Comparison of ENCODE assay signal across 8 cellular contexts in the genomic region with DNA sequence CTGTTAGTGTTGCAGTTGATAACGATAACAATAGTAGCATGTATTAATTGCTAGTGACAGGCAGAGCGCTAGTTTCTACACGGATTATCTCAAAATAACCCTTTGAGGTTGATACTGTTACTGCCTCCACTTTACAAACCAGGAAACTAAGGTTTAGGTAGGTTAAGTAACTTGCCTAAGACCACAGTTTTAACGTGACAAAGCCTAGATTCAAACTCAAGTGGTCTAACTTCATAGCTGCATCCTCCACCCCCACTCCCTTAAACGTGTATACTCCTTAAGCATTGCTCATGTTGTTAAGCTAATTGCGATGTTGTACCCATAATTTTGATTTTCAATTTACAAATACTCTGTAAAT. TPM values are rescaled to one million over a fixed set of nuclear protein-coding genes. Genes with fewer than 3 reads are reported as not detected.
A peak's percentile ranks its signal among the peaks of the same experiment; 100 is the strongest.
DNase-seq lines count a peak whose midpoint lies in the region; ATAC-seq and TF ChIP-seq lines count a peak whose summit lies in the region.

No MANE protein-coding gene starts in this region.

- peak overlapping the region; percentile 99 for H3K4me3 Mint-ChIP-seq in activated T-helper 1 cell treated with anti-CD3 and anti-CD28 coated beads, Interleukin-12 subunit alpha, Interleukin-12 subunit beta, Interleukin-2, Interleukin-4 antibody, amounts not matched to agents 30 ng/mL and 10 ng/mL and 1 ng/mL, durations not matched to agents 14 hours and 24 hours and 36 hours

- H3K9me3 Mint-ChIP-seq in activated T-helper 1 cell treated with anti-CD3 and anti-CD28 coated beads, Interleukin-12 subunit alpha, Interleukin-12 subunit beta, Interleukin-2, Interleukin-4 antibody, amounts not matched to agents 30 ng/mL and 10 ng/mL and 1 ng/mL, durations not matched to agents 14 hours and 24 hours and 36 hours = no peaks in the 10 kb centered on the region

- peaks cover 0 to 30% (median 19%) of the 10 kb centered on the region in 11 experiments; a peak in 14 of 22 replicates for H3K36me3 ChIP-seq in BLaER1 treated with 17β-estradiol and CSF1 and Interleukin-3, amounts not matched to agents 10 nM and 100 nM
- H3K36me3 ChIP-seq in GM23248 (ENCODE audit: low read depth) (no peaks in the 10 kb centered on the region), vagina (no peaks in the 10 kb centered on the region)

- H3F3A ChIP-seq in GM23248 (ENCODE audit: insufficient read depth) = peaks cover 9% of the 10 kb centered on the region; the same call in 1 of the 2 replicates

- H2AFZ ChIP-seq in GM23248 = peak overlapping the region; percentile 97

- H3K9ac ChIP-seq in BLaER1 treated with 17β-estradiol and CSF1 and Interleukin-3, amounts not matched to agents 10 nM and 100 nM = peak overlapping the region; percentile 93 to 99 (median 96)
- peak overlapping the region; percentile 83 for H3K9ac ChIP-seq in GM23248

- no peaks in the 10 kb centered on the region for H3K27me3 ChIP-seq in BLaER1 treated with 17β-estradiol and CSF1 and Interleukin-3, amounts not matched to agents 10 nM and 100 nM
- H3K27me3 ChIP-seq in GM23248 (replicated peaks; ENCODE audit: insufficient read depth) (no peaks in the 10 kb centered on the region), layer of hippocampus (ENCODE audit: control insufficient read depth, insufficient read depth, low read length) (no peaks in the 10 kb centered on the region), vagina (no peaks in the 10 kb centered on the region)

- no peak for DNase-seq in GM23248
- no peak for DNase-seq in activated T-helper 1 cell treated with anti-CD3 and anti-CD28 coated beads, Interleukin-12 subunit alpha, Interleukin-12 subunit beta, Interleukin-2, Interleukin-4 antibody, amounts not matched to agents 30 ng/mL and 10 ng/mL and 1 ng/mL, durations not matched to agents 14 hours and 24 hours and 36 hours (ENCODE audit: low spot score)
- no peak for DNase-seq in vagina (ENCODE audit: extremely low spot score in 2 of 2)
- no peak for DNase-seq in middle frontal gyrus (ENCODE audit: extremely low spot score, low spot score)
- no peak for DNase-seq in stimulated activated CD4-positive, alpha-beta T cell treated with anti-CD3 and anti-CD28 coated beads, Interleukin-1b, Interleukin-23, amount 100 ng/mL, for 48 hours

- in situ Hi-C loops in GM23248 (cut with MboI) = no loop called here

- TF ChIP-seq CTCF in vagina (IDR thresholded peaks at IDR 0.05) = no peak

- peak overlapping the region; percentile 80 to 95 (median 86) for H3K4me2 ChIP-seq in BLaER1 treated with 17β-estradiol and CSF1 and Interleukin-3, amounts not matched to agents 10 nM and 100 nM
- peak overlapping the region; percentile 97 for H3K4me2 ChIP-seq in GM23248 (ENCODE audit: unreplicated experiment)

- peak overlapping the region; percentile 89 to 100 (median 98); a peak in 21 of 22 replicates for H3K27ac ChIP-seq in BLaER1 treated with 17β-estradiol and CSF1 and Interleukin-3, amounts not matched to agents 10 nM and 100 nM
- H3K27ac ChIP-seq in GM23248 (peak overlapping the region; percentile 64; the same call in 1 of the 2 replicates), layer of hippocampus (ENCODE audit: low read depth, low read length) (peak overlapping the region; percentile 80), vagina (peak overlapping the region; percentile 98)

- H4K20me1 ChIP-seq in BLaER1 treated with 17β-estradiol and CSF1 and Interleukin-3, amounts not matched to agents 10 nM and 100 nM = peaks cover 15 to 59% (median 51%) of the 10 kb centered on the region in 11 experiments; a peak in 20 of 22 replicates
- no peaks in the 10 kb centered on the region for H4K20me1 ChIP-seq in GM23248 (ENCODE audit: insufficient read depth)

- no peak for TF ChIP-seq POLR2A in vagina (IDR thresholded peaks at IDR 0.05)

- H3K4me3 ChIP-seq in BLaER1 treated with 17β-estradiol and CSF1 and Interleukin-3, amounts not matched to agents 10 nM and 100 nM = peak overlapping the region; percentile 82 to 98 (median 90)
- H3K4me3 ChIP-seq in GM23248 (peak overlapping the region; percentile 97), vagina (peak overlapping the region; percentile 83 to 86)

- H3K27me3 Mint-ChIP-seq in activated T-helper 1 cell treated with anti-CD3 and anti-CD28 coated beads, Interleukin-12 subunit alpha, Interleukin-12 subunit beta, Interleukin-2, Interleukin-4 antibody, amounts not matched to agents 30 ng/mL and 10 ng/mL and 1 ng/mL, durations not matched to agents 14 hours and 24 hours and 36 hours (ENCODE audit: insufficient read depth) = no peaks in the 10 kb centered on the region

- peaks cover 21% of the 10 kb centered on the region for H3K4me1 Mint-ChIP-seq in activated T-helper 1 cell treated with anti-CD3 and anti-CD28 coated beads, Interleukin-12 subunit alpha, Interleukin-12 subunit beta, Interleukin-2, Interleukin-4 antibody, amounts not matched to agents 30 ng/mL and 10 ng/mL and 1 ng/mL, durations not matched to agents 14 hours and 24 hours and 36 hours (ENCODE audit: low read depth)

- H3K27ac Mint-ChIP-seq in activated T-helper 1 cell treated with anti-CD3 and anti-CD28 coated beads, Interleukin-12 subunit alpha, Interleukin-12 subunit beta, Interleukin-2, Interleukin-4 antibody, amounts not matched to agents 30 ng/mL and 10 ng/mL and 1 ng/mL, durations not matched to agents 14 hours and 24 hours and 36 hours = peak overlapping the region; percentile 99

- no peaks in the 10 kb centered on the region for H3K9me3 ChIP-seq in BLaER1 treated with 17β-estradiol and CSF1 and Interleukin-3, amounts not matched to agents 10 nM and 100 nM (replicated peaks in 1 of 11)
- H3K9me3 ChIP-seq in GM23248 (ENCODE audit: low read depth) (no peaks in the 10 kb centered on the region), vagina (no peaks in the 10 kb centered on the region)

- no peak for ATAC-seq in GM18861 (IDR thresholded peaks at IDR 0.05; ENCODE audit: unreplicated experiment)

- 34 to 42% methylated on average over 6 of the region's 6 CpGs for WGBS in GM23248 (ENCODE audit: low coverage in 1 of 2, low lambda C conversion rate in 2 of 2, missing lambda C conversion rate in 2 of 2), 2 experiments

- peaks cover 20 to 48% (median 36%) of the 10 kb centered on the region in 10 experiments for H3K4me1 ChIP-seq in BLaER1 treated with 17β-estradiol and CSF1 and Interleukin-3, amounts not matched to agents 10 nM and 100 nM
- H3K4me1 ChIP-seq in GM23248 (ENCODE audit: insufficient read depth) (peaks cover 7% of the 10 kb centered on the region), vagina (peaks cover 14% of the 10 kb centered on the region)

- intact Hi-C loops in activated T-helper 1 cell treated with anti-CD3 and anti-CD28 coated beads, Interleukin-12 subunit alpha, Interleukin-12 subunit beta, Interleukin-2, Interleukin-4 antibody, amounts not matched to agents 30 ng/mL and 10 ng/mL and 1 ng/mL, durations not matched to agents 14 hours and 24 hours and 36 hours (cut with micrococcal nuclease) = loop anchor here (5.0 kb wide), 1 partner anchor 1068 kb away; the partner anchor contains the start of gene ACAA2
- intact Hi-C loops in vagina (cut with DNase I) = no loop called here

- no peaks in the 10 kb centered on the region for H3K9me2 ChIP-seq in GM23248 (ENCODE audit: insufficient read depth)

- H3K79me2 ChIP-seq in GM23248 (ENCODE audit: insufficient read depth) = peaks cover 47% of the 10 kb centered on the region

- peaks cover 8% of the 10 kb centered on the region for H3K36me3 Mint-ChIP-seq in activated T-helper 1 cell treated with anti-CD3 and anti-CD28 coated beads, Interleukin-12 subunit alpha, Interleukin-12 subunit beta, Interleukin-2, Interleukin-4 antibody, amounts not matched to agents 30 ng/mL and 10 ng/mL and 1 ng/mL, durations not matched to agents 14 hours and 24 hours and 36 hours (ENCODE audit: low read depth)

RNA-seq across cellular contexts. Expression of gene ME2, which starts 1.2 kb away (rescaled TPM):
- total RNA-seq in GM23248 (2014; rRNA removed; shearing (Covaris generic)) = 24.5 and 32.2 TPM in 2 replicates
- 24.1 and 25.6 TPM in 2 replicates for polyA plus RNA-seq in GM23248 (2016; fragmentation: Nextera tagmentation; extraction: Ambion mirVana)
- total RNA-seq in activated T-helper 1 cell treated with anti-CD3 and anti-CD28 coated beads, Interleukin-12 subunit alpha, Interleukin-12 subunit beta, Interleukin-2, Interleukin-4 antibody, amounts not matched to agents 30 ng/mL and 10 ng/mL and 1 ng/mL, durations not matched to agents 14 hours and 24 hours and 36 hours = 122 and 129 TPM in 2 replicates
- 32.2 TPM for total RNA-seq in vagina
